Comparison of ENCODE assay signal across 1 cellular context in genomic region chr3:128584412-128585020, GRCh38.
A peak's percentile ranks its signal among the peaks of the same experiment; 100 is the strongest.
TF ChIP-seq lines count a peak whose summit lies in the region.

No MANE protein-coding gene starts in this region.

TF ChIP-seq in H1, 55 proteins besides CTCF, POLR2A, EP300 and RAD21 (continued from another document):
- TF ChIP-seq CEBPB (IDR thresholded peaks at IDR 0.05; ENCODE audit: low read depth, low read length), result no peak
- TF ChIP-seq HDAC6 (IDR thresholded peaks at IDR 0.05; ENCODE audit: low read depth, low read length), result no peak
- no peak for TF ChIP-seq KDM1A (IDR thresholded peaks at IDR 0.05; ENCODE audit: borderline replicate concordance, low read length)
- TF ChIP-seq MAX (IDR thresholded peaks at IDR 0.05), result peak; percentile 96
- TF ChIP-seq TBP (IDR thresholded peaks at IDR 0.05; ENCODE audit: low read depth, low read length), result no peak
- no peak for TF ChIP-seq EZH2 (IDR thresholded peaks at IDR 0.05; ENCODE audit: low read depth, low read length, severe bottlenecking)
- TF ChIP-seq TEAD4 (IDR thresholded peaks at IDR 0.05; ENCODE audit: low read depth, low read length), result no peak
- TF ChIP-seq SAP30 (IDR thresholded peaks at IDR 0.05; ENCODE audit: insufficient read depth, insufficient replicate concordance, low read length), result no peak
- peak; percentile 74 for TF ChIP-seq USF2 (IDR thresholded peaks at IDR 0.05; ENCODE audit: low read length)
- TF ChIP-seq ATF3 (IDR thresholded peaks at IDR 0.05; ENCODE audit: insufficient read depth, low read depth, low read length), result peak; percentile 34; the same call in 1 of the 2 replicates
